8 cellular contexts compared by ENCODE assay signal in genomic region chr17:18038861-18039534, GRCh38. TPM values are rescaled to one million over a fixed set of nuclear protein-coding genes. Genes with fewer than 3 reads are reported as not detected.
DNase-seq lines count a peak whose midpoint lies in the region; ATAC-seq and TF ChIP-seq lines count a peak whose summit lies in the region.

Gene ATPAF2, minus strand, starts transcription at chr17:18039168. Its CDS starts 155 bp downstream, at chr17:18039013.
Gene GID4, plus strand, starts transcription at chr17:18039408. Its CDS starts 57 bp downstream, at chr17:18039465.

- H3K36me3 ChIP-seq in thoracic aorta: no peaks in the 10 kb centered on the region

- H3K27ac Mint-ChIP-seq in activated naive CD8-positive, alpha-beta T cell treated with anti-CD3 and anti-CD28 coated beads for 36 hours: peak within 1 kb of the TSS; percentile 86
- peak within 1 kb of the TSS; percentile 80 for H3K27ac Mint-ChIP-seq in osteocyte (ENCODE audit: unreplicated experiment)

- H3K9me3 ChIP-seq in thoracic aorta: no peaks in the 10 kb centered on the region

- H3K4me3 ChIP-seq in GM12865 (ENCODE audit: low read depth, low read length) (peak within 1 kb of the TSS; percentile 82), thoracic aorta (peak within 1 kb of the TSS; percentile 97)

- DNase-seq in GM12865 (ENCODE audit: low read depth) (peak; percentile 100), NCI-H1105 treated with DMSO at 0.1 percent for 48 hours (lab: John Stamatoyannopoulos, UW) (peak; percentile 99), SKM-1 treated with dmso at 0.1 percent for 144 hours (lab: John Stamatoyannopoulos, UW; ENCODE audit: unreplicated experiment) (peak; percentile 96), head of caudate nucleus (peak; percentile 98 to 100 (median 100)), osteocyte (ENCODE audit: extremely low spot score, unreplicated experiment) (peak; percentile 100), thoracic aorta (ENCODE audit: low spot score) (peak; percentile 97)
- peak; percentile 100 for DNase-seq in activated naive CD8-positive, alpha-beta T cell treated with anti-CD3 and anti-CD28 coated beads for 36 hours

- peaks cover 21 to 39% of the 10 kb centered on the region in 2 donors for H3K4me1 ChIP-seq in thoracic aorta (ENCODE audit: control insufficient read depth in 1 of 2, low read depth in 2 of 2)

- H3K36me3 Mint-ChIP-seq in activated naive CD8-positive, alpha-beta T cell treated with anti-CD3 and anti-CD28 coated beads for 36 hours: peaks cover 4% of the 10 kb centered on the region
- no peaks in the 10 kb centered on the region for H3K36me3 Mint-ChIP-seq in osteocyte (ENCODE audit: unreplicated experiment)

- peak within 1 kb of the TSS; percentile 91 for H3K4me3 Mint-ChIP-seq in activated naive CD8-positive, alpha-beta T cell treated with anti-CD3 and anti-CD28 coated beads for 36 hours
- peak within 1 kb of the TSS; percentile 91 for H3K4me3 Mint-ChIP-seq in osteocyte (ENCODE audit: unreplicated experiment)

- TF ChIP-seq CTCF in GM12865 (IDR thresholded peaks at IDR 0.05; ENCODE audit: insufficient read depth, low read depth, low read length, missing control alignments) (no peak), osteocyte (IDR thresholded peaks at IDR 0.05) (peak; percentile 13), thoracic aorta (IDR thresholded peaks at IDR 0.05) (no peak)

- peak; percentile 90 for ATAC-seq in HG02642 (IDR thresholded peaks at IDR 0.05; ENCODE audit: poor library complexity, unreplicated experiment)
- peak; percentile 95 for ATAC-seq in thoracic aorta (ENCODE audit: insufficient number of reproducible peaks, low FRiP score, low read depth)

- H3K27ac ChIP-seq in thoracic aorta: peak within 1 kb of the TSS; percentile 39 to 59

- no peaks in the 10 kb centered on the region for H3K27me3 Mint-ChIP-seq in activated naive CD8-positive, alpha-beta T cell treated with anti-CD3 and anti-CD28 coated beads for 36 hours
- no peaks in the 10 kb centered on the region for H3K27me3 Mint-ChIP-seq in osteocyte (ENCODE audit: unreplicated experiment)

- peaks cover 48% of the 10 kb centered on the region for H3K4me1 Mint-ChIP-seq in activated naive CD8-positive, alpha-beta T cell treated with anti-CD3 and anti-CD28 coated beads for 36 hours
- H3K4me1 Mint-ChIP-seq in osteocyte (ENCODE audit: unreplicated experiment): peaks cover 40% of the 10 kb centered on the region

- intact Hi-C loops in head of caudate nucleus (cut with DNase I): loop anchor here (10.0 kb wide), 1 partner anchor 224 kb away; no protein-coding TSS in a partner anchor

- no peaks in the 10 kb centered on the region for H3K9me3 Mint-ChIP-seq in activated naive CD8-positive, alpha-beta T cell treated with anti-CD3 and anti-CD28 coated beads for 36 hours
- no peaks in the 10 kb centered on the region for H3K9me3 Mint-ChIP-seq in osteocyte (ENCODE audit: unreplicated experiment)

- no peaks in the 10 kb centered on the region for H3K27me3 ChIP-seq in thoracic aorta (replicated peaks; ENCODE audit: insufficient read depth)

RNA-seq across cellular contexts. Expression of gene ATPAF2, which starts in this region (rescaled TPM):
- 10 to 100 TPM; 31.0 to 33.3 TPM for total RNA-seq in activated naive CD8-positive, alpha-beta T cell treated with anti-CD3 and anti-CD28 coated beads for 36 hours
- total RNA-seq in osteocyte: 21.8 and 26.6 TPM in 2 replicates
- 10 to 100 TPM; 11.8 to 19.0 TPM for total RNA-seq in thoracic aorta

RNA-seq across cellular contexts. Expression of gene GID4, which starts in this region (rescaled TPM):
- 1 to 10 TPM; 7.2 to 7.7 TPM for total RNA-seq in activated naive CD8-positive, alpha-beta T cell treated with anti-CD3 and anti-CD28 coated beads for 36 hours
- total RNA-seq in osteocyte (9.2 and 12.9 TPM in 2 replicates), thoracic aorta (10 to 100 TPM; 13.5 to 16.4 TPM)

Comparison
In these comparisons a context has a peak if more than half of its experiments do, and no peak if none do; other contexts are left out.
1. Peak in every context shown above with its lines: DNase-seq, ATAC-seq, H3K4me3 ChIP-seq and H3K27ac ChIP-seq.